ENCODE assay signal across 10 cellular contexts in genomic region chr1:164561461-164561860, GRCh38. TPM values are rescaled to one million over a fixed set of nuclear protein-coding genes. Genes with fewer than 3 reads are reported as not detected.
A peak's percentile ranks its signal among the peaks of the same experiment; 100 is the strongest.
DNase-seq lines count a peak whose midpoint lies in the region; ATAC-seq and TF ChIP-seq lines count a peak whose summit lies in the region.
"Had no signal": no experiment of that assay in that cellular context is flagged by ENCODE, and none has a peak within 500 bp of the region (broad histone marks: within the 10 kb centered on the region; RNA-seq: fewer than 3 reads in every experiment).

No MANE protein-coding gene starts in this region.

- intact Hi-C loops in psoas muscle (cut with DNase I) = loop anchor here (5.0 kb wide), 3 partner anchors 41 to 221 kb away; no protein-coding TSS in a partner anchor

- ATAC-seq in RWPE2 (ENCODE audit: low read depth) = no peak
- ATAC-seq in psoas muscle = no peak
- no peak for ATAC-seq in HG02981 (IDR thresholded peaks at IDR 0.05; ENCODE audit: unreplicated experiment)
- ATAC-seq: left colon, Panc1 had no signal

- H3K27me3 ChIP-seq in RWPE2 (ENCODE audit: insufficient read depth, poor library complexity, severe bottlenecking) (no peaks in the 10 kb centered on the region), psoas muscle (ENCODE audit: insufficient read depth in 3 of 3, low read length in 2 of 3) (no peaks in the 10 kb centered on the region)

- H3K27ac ChIP-seq in RWPE2 (ENCODE audit: poor library complexity, severe bottlenecking) = peak overlapping the region; percentile 69
- peak overlapping the region; percentile 74 for H3K27ac ChIP-seq in psoas muscle

- TF ChIP-seq CTCF in RWPE2 (IDR thresholded peaks at IDR 0.05; ENCODE audit: poor library complexity, severe bottlenecking) (no peak), fibroblast of the aortic adventitia (IDR thresholded peaks at IDR 0.05; ENCODE audit: insufficient read depth, low read length) (no peak), psoas muscle (IDR thresholded peaks at IDR 0.05) (no peak)

- DNase-seq in RWPE2 (ENCODE audit: low spot score) (no peak), fibroblast of the aortic adventitia (ENCODE audit: low read depth) (peak; percentile 44), psoas muscle (no peak), D341Med (ENCODE audit: low spot score) (no peak), activated T-cell treated with anti-CD3 and anti-CD28 coated beads for 4 hours (no peak)
- DNase-seq in stimulated activated CD4-positive, alpha-beta T cell treated with anti-CD3 and anti-CD28 coated beads, Interleukin-4, amount 100 ng/mL, for 1 hour = no peak
- DNase-seq: left colon had no signal

- H3K9me3 ChIP-seq in ES-I3 (ENCODE audit: control insufficient read depth, insufficient read depth, low read length) (no peaks in the 10 kb centered on the region), RWPE2 (ENCODE audit: severe bottlenecking) (no peaks in the 10 kb centered on the region), psoas muscle (no peaks in the 10 kb centered on the region)

- 2 to 7% (median 4%) methylated on average over 1 of the region's 1 CpG for WGBS in psoas muscle, 3 donors

- peak overlapping the region; percentile 82; the same call in 1 of the 2 replicates for H3K9ac ChIP-seq in ES-I3 (ENCODE audit: low read depth, low read length)

- H3K36me3 ChIP-seq in ES-I3 (ENCODE audit: insufficient read depth, low read length) (no peaks in the 10 kb centered on the region), RWPE2 (ENCODE audit: low read depth) (no peaks in the 10 kb centered on the region), psoas muscle (ENCODE audit: insufficient read depth in 1 of 2, low read depth in 1 of 2) (no peaks in the 10 kb centered on the region)

- H3K4me1 ChIP-seq in ES-I3 (ENCODE audit: insufficient read depth, low read length) (peaks cover 40% of the 10 kb centered on the region), RWPE2 (ENCODE audit: insufficient read depth, poor library complexity, severe bottlenecking) (peaks cover 18% of the 10 kb centered on the region), psoas muscle (peaks cover 28% of the 10 kb centered on the region)

- H3K4me3 ChIP-seq in RWPE2 (ENCODE audit: severe bottlenecking) (peak overlapping the region; percentile 50), fibroblast of the aortic adventitia (ENCODE audit: low read depth, low read length) (peak overlapping the region; percentile 81), psoas muscle (peak overlapping the region; percentile 85)

RNA-seq across cellular contexts. Expression of gene PBX1, which starts 2.5 kb away (rescaled TPM):
- 66.1 and 95.6 TPM in 2 replicates for total RNA-seq in fibroblast of the aortic adventitia (ENCODE audit: low replicate concordance)
- 10 to 100 TPM; 59.3 to 69.9 (median 64.4) TPM for total RNA-seq in psoas muscle
- polyA plus RNA-seq in psoas muscle = 10 to 100 TPM; 10.6 to 36.8 (median 24.5) TPM
